Comparison of ENCODE assay signal across 8 cellular contexts in the genomic region with DNA sequence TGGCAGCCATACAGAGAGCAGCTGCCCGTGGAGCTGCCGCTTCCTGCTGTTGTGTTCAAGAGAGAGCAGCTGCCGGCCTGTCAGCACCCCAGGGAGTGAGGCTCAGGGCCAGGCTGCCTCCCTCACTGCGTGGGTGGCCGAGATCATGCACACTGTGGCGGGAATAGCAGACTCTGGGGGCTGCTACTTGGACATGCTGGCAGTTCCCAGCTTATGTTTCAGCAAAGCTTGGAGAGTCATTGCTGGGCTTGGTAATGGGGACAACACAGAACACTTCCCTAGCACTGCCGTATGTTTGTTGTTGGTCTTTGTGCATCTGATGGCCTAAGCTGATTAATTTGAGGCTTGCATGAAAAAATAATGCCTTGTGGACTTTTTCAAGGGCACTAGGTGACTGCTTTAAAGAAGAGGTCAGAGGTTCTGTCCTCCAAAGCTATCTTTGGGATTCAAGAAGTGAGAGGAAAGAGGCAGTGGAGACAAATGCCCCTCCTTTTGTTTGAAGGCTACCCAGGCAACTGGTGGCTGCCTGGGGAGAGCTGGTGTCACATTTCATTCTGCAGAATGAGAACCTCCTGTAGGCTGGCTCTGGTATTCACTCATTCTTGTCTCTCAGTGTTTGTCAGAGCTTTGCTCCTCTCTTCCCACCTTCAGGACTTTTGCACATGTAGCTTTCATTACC. TPM values are rescaled to one million over a fixed set of nuclear protein-coding genes. Genes with fewer than 3 reads are reported as not detected.
DNase-seq lines count a peak whose midpoint lies in the region; ATAC-seq and TF ChIP-seq lines count a peak whose summit lies in the region.

No MANE protein-coding gene starts in this region.

- H3K27ac Mint-ChIP-seq in WTC11, result peak overlapping the region; percentile 84

- no peaks in the 10 kb centered on the region for H3K9me3 ChIP-seq in BLaER1

- intact Hi-C loops in left ventricle myocardium superior (cut with micrococcal nuclease), result no loop called here

- H3K27me3 ChIP-seq in BLaER1, result no peaks in the 10 kb centered on the region

- H3K4me2 ChIP-seq in BLaER1, result peak overlapping the region; percentile 67

- peak overlapping the region; percentile 38 for H3K4me3 Mint-ChIP-seq in WTC11

- TF ChIP-seq CTCF in WTC11 (IDR thresholded peaks at IDR 0.05), result no peak

- peaks cover 18% of the 10 kb centered on the region for H3K4me1 ChIP-seq in BLaER1

- CTCF ChIA-PET in WTC11 (lab: Charles Lee), result interaction anchor here (0.6 to 1.7 kb wide), 10 partner anchors 10 to 437 kb away, joined by 3 to 10 read pairs (median 4); a partner anchor contains a TSS

- no peaks in the 10 kb centered on the region for H3K36me3 ChIP-seq in BLaER1

- no peaks in the 10 kb centered on the region for H4K20me1 ChIP-seq in BLaER1

- no peaks in the 10 kb centered on the region for H3K36me3 Mint-ChIP-seq in WTC11

- H3K4me3 ChIP-seq in BLaER1, result no peak overlapping the region

- no peaks in the 10 kb centered on the region for H3K9me3 Mint-ChIP-seq in WTC11

- POLR2A ChIA-PET in WTC11 (lab: Charles Lee), result no interaction called here

- no peak overlapping the region for H3K9ac ChIP-seq in BLaER1

- DNase-seq in NCI-H128 (lab: John Stamatoyannopoulos, UW; ENCODE audit: unreplicated experiment) (peak; percentile 67), WTC11 (ENCODE audit: low spot score) (peak; percentile 47), left ventricle myocardium superior (peak; percentile 84), smooth muscle cell of the brain vasculature (ENCODE audit: low read depth, low spot score) (peak; percentile 64)

- H3K27me3 Mint-ChIP-seq in WTC11 (ENCODE audit: low read depth), result no peaks in the 10 kb centered on the region

- peak; percentile 98 for ATAC-seq in WTC11
- peak; percentile 99 for ATAC-seq in left ventricle myocardium superior
- ATAC-seq in HG02610 (IDR thresholded peaks at IDR 0.05; ENCODE audit: unreplicated experiment), result no peak
- no peak for ATAC-seq in GM21447 (IDR thresholded peaks at IDR 0.05; ENCODE audit: unreplicated experiment)
- ATAC-seq in HG02973 (IDR thresholded peaks at IDR 0.05; ENCODE audit: unreplicated experiment), result no peak

- H3K27ac ChIP-seq in BLaER1, result no peak overlapping the region

- H3K4me1 Mint-ChIP-seq in WTC11, result peaks cover 34% of the 10 kb centered on the region

TF ChIP-seq in WTC11, 78 proteins besides CTCF, POLR2A, EP300 and RAD21:
- TF ChIP-seq, protein P1, sequence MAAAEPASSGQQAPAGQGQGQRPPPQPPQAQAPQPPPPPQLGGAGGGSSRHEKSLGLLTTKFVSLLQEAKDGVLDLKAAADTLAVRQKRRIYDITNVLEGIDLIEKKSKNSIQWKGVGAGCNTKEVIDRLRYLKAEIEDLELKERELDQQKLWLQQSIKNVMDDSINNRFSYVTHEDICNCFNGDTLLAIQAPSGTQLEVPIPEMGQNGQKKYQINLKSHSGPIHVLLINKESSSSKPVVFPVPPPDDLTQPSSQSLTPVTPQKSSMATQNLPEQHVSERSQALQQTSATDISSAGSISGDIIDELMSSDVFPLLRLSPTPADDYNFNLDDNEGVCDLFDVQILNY (CRISPR knock-in tag; IDR thresholded peaks at IDR 0.05), result no peak
- TF ChIP-seq, protein P2, sequence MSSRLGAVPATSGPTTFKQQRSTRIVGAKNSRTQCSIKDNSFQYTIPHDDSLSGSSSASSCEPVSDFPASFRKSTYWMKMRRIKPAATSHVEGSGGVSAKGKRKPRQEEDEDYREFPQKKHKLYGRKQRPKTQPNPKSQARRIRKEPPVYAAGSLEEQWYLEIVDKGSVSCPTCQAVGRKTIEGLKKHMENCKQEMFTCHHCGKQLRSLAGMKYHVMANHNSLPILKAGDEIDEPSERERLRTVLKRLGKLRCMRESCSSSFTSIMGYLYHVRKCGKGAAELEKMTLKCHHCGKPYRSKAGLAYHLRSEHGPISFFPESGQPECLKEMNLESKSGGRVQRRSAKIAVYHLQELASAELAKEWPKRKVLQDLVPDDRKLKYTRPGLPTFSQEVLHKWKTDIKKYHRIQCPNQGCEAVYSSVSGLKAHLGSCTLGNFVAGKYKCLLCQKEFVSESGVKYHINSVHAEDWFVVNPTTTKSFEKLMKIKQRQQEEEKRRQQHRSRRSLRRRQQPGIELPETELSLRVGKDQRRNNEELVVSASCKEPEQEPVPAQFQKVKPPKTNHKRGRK (CRISPR knock-in tag; IDR thresholded peaks at IDR 0.05; ENCODE audit: borderline replicate concordance), result no peak
- TF ChIP-seq, protein P3, sequence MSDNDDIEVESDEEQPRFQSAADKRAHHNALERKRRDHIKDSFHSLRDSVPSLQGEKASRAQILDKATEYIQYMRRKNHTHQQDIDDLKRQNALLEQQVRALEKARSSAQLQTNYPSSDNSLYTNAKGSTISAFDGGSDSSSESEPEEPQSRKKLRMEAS (CRISPR knock-in tag; IDR thresholded peaks at IDR 0.05), result no peak
- TF ChIP-seq, protein P4, sequence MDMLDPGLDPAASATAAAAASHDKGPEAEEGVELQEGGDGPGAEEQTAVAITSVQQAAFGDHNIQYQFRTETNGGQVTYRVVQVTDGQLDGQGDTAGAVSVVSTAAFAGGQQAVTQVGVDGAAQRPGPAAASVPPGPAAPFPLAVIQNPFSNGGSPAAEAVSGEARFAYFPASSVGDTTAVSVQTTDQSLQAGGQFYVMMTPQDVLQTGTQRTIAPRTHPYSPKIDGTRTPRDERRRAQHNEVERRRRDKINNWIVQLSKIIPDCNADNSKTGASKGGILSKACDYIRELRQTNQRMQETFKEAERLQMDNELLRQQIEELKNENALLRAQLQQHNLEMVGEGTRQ (CRISPR knock-in tag; IDR thresholded peaks at IDR 0.05), result no peak
- TF ChIP-seq GABPB1 (CRISPR knock-in tag; IDR thresholded peaks at IDR 0.05) (no peak), ZNF671 (CRISPR knock-in tag; IDR thresholded peaks at IDR 0.05) (no peak), ZNF317 (CRISPR knock-in tag; IDR thresholded peaks at IDR 0.05; ENCODE audit: borderline replicate concordance, low read depth) (no peak), SP1 (CRISPR knock-in tag; conservative IDR thresholded peaks at IDR 0.05) (0 out of 2 replicates have a peak, but pooled peaks have one; percentile 17), CBFB (CRISPR knock-in tag; IDR thresholded peaks at IDR 0.05; ENCODE audit: low read depth) (no peak), MYBL2 (CRISPR knock-in tag; IDR thresholded peaks at IDR 0.05) (no peak), ZNF232 (CRISPR knock-in tag; IDR thresholded peaks at IDR 0.05) (0 out of 2 replicates have a peak, but pooled peaks have one; percentile 33), PRRX2 (CRISPR knock-in tag; IDR thresholded peaks at IDR 0.05) (no peak)
- TF ChIP-seq, protein P5, sequence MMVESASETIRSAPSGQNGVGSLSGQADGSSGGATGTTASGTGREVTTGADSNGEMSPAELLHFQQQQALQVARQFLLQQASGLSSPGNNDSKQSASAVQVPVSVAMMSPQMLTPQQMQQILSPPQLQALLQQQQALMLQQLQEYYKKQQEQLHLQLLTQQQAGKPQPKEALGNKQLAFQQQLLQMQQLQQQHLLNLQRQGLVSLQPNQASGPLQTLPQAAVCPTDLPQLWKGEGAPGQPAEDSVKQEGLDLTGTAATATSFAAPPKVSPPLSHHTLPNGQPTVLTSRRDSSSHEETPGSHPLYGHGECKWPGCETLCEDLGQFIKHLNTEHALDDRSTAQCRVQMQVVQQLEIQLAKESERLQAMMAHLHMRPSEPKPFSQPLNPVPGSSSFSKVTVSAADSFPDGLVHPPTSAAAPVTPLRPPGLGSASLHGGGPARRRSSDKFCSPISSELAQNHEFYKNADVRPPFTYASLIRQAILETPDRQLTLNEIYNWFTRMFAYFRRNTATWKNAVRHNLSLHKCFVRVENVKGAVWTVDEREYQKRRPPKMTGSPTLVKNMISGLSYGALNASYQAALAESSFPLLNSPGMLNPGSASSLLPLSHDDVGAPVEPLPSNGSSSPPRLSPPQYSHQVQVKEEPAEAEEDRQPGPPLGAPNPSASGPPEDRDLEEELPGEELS (CRISPR knock-in tag; IDR thresholded peaks at IDR 0.05), result no peak
- TF ChIP-seq, protein P6, sequence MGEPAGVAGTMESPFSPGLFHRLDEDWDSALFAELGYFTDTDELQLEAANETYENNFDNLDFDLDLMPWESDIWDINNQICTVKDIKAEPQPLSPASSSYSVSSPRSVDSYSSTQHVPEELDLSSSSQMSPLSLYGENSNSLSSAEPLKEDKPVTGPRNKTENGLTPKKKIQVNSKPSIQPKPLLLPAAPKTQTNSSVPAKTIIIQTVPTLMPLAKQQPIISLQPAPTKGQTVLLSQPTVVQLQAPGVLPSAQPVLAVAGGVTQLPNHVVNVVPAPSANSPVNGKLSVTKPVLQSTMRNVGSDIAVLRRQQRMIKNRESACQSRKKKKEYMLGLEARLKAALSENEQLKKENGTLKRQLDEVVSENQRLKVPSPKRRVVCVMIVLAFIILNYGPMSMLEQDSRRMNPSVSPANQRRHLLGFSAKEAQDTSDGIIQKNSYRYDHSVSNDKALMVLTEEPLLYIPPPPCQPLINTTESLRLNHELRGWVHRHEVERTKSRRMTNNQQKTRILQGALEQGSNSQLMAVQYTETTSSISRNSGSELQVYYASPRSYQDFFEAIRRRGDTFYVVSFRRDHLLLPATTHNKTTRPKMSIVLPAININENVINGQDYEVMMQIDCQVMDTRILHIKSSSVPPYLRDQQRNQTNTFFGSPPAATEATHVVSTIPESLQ (CRISPR knock-in tag; IDR thresholded peaks at IDR 0.05), result no peak
- TF ChIP-seq, protein P7, sequence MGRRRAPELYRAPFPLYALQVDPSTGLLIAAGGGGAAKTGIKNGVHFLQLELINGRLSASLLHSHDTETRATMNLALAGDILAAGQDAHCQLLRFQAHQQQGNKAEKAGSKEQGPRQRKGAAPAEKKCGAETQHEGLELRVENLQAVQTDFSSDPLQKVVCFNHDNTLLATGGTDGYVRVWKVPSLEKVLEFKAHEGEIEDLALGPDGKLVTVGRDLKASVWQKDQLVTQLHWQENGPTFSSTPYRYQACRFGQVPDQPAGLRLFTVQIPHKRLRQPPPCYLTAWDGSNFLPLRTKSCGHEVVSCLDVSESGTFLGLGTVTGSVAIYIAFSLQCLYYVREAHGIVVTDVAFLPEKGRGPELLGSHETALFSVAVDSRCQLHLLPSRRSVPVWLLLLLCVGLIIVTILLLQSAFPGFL (CRISPR knock-in tag; IDR thresholded peaks at IDR 0.05; ENCODE audit: borderline replicate concordance), result no peak
- TF ChIP-seq, protein P8, sequence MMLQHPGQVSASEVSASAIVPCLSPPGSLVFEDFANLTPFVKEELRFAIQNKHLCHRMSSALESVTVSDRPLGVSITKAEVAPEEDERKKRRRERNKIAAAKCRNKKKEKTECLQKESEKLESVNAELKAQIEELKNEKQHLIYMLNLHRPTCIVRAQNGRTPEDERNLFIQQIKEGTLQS (CRISPR knock-in tag; conservative IDR thresholded peaks at IDR 0.05), result no peak

RNA-seq across cellular contexts. Expression of a gene that starts 18.8 kb away (rescaled TPM):
- total RNA-seq in WTC11 (2021), result 4.8 to 5.2 TPM (median 4.9 TPM) in 3 replicates
- not detected for total RNA-seq in left ventricle myocardium superior

Comparison
In these comparisons a context has a peak if more than half of its experiments do, and no peak if none do; other contexts are left out.
1. ATAC-seq: peak in WTC11 (single experiment) and left ventricle myocardium superior (single experiment); none in HG02610 (single experiment), GM21447 (single experiment) and HG02973 (single experiment).
2. Peak in every context shown above with its lines, with median percentiles within 50 percentile points of each other: DNase-seq.